In the genomic region with DNA sequence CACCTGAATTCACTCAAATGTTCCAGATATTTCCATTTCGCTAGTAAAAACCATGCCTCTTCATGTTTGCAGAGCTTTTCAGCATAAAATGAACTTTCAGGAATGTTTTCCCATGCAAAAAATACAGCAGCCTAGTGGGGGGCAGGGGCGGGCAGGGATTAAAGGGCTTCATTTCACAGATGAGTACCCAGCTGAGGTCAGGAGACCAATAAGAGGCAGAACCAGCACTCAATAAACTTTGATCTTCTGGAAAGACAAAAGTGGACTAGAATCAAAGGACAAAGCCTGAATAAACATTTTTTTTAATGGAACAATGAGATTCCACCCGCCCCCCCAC, we compare ENCODE assay signal across 12 cellular contexts. TPM values are rescaled to one million over a fixed set of nuclear protein-coding genes. Genes with fewer than 3 reads are reported as not detected.
DNase-seq lines count a peak whose midpoint lies in the region; ATAC-seq, FAIRE-seq and TF ChIP-seq lines count a peak whose summit lies in the region.
"Had no signal": no experiment of that assay in that cellular context is flagged by ENCODE, and none has a peak within 500 bp of the region (broad histone marks: within the 10 kb centered on the region; RNA-seq: fewer than 3 reads in every experiment).

No MANE protein-coding gene starts in this region.

- POLR2A ChIA-PET in naive thymus-derived CD4-positive, alpha-beta T cell (lab: Charles Lee): interaction anchor here (1.6 kb wide), 1 partner anchor 8 kb away, joined by 14 read pairs; the partner anchor contains the start of gene KLHL25

- H3K4me1 Mint-ChIP-seq in astrocyte (ENCODE audit: low read depth, unreplicated experiment) (peaks cover 27% of the 10 kb centered on the region), type B pancreatic cell (ENCODE audit: unreplicated experiment) (peaks cover 44% of the 10 kb centered on the region)
- H3K4me1 Mint-ChIP-seq in naive thymus-derived CD4-positive, alpha-beta T cell: peaks cover 18 to 80% (median 66%) of the 10 kb centered on the region in 7 donors

- H3K27ac Mint-ChIP-seq in astrocyte (ENCODE audit: unreplicated experiment) (no peak overlapping the region), type B pancreatic cell (peak overlapping the region; percentile 78)
- peak overlapping the region; percentile 65 to 96 (median 88) for H3K27ac Mint-ChIP-seq in naive thymus-derived CD4-positive, alpha-beta T cell

- H3K4me3 ChIP-seq in cardiac muscle cell (no peak overlapping the region), heart left ventricle (no peak overlapping the region), astrocyte (ENCODE audit: insufficient read depth, low read depth, low read length) (no peak overlapping the region)
- no peak overlapping the region for H3K4me3 ChIP-seq in naive thymus-derived CD4-positive, alpha-beta T cell (ENCODE audit: low read length)
- H3K4me3 ChIP-seq: SK-N-MC, upper lobe of left lung had no signal

- H3K36me3 Mint-ChIP-seq in astrocyte (ENCODE audit: low read depth, unreplicated experiment) (peaks cover 6% of the 10 kb centered on the region), type B pancreatic cell (no peaks in the 10 kb centered on the region)
- H3K36me3 Mint-ChIP-seq in naive thymus-derived CD4-positive, alpha-beta T cell: peaks cover 0 to 7% (median 0%) of the 10 kb centered on the region in 5 donors

- no peaks in the 10 kb centered on the region for H3K9me3 ChIP-seq in cardiac muscle cell (ENCODE audit: low read depth)
- H3K9me3 ChIP-seq in heart left ventricle: no peaks in the 10 kb centered on the region
- H3K9me3 ChIP-seq in astrocyte (ENCODE audit: insufficient read depth, low read depth, low read length): no peaks in the 10 kb centered on the region
- no peaks in the 10 kb centered on the region for H3K9me3 ChIP-seq in naive thymus-derived CD4-positive, alpha-beta T cell (ENCODE audit: control insufficient read depth in 2 of 3, low read length in 3 of 3)
- H3K9me3 ChIP-seq: upper lobe of left lung had no signal

- H3K27me3 Mint-ChIP-seq in astrocyte (ENCODE audit: low read depth, unreplicated experiment) (no peaks in the 10 kb centered on the region), type B pancreatic cell (no peaks in the 10 kb centered on the region)
- no peaks in the 10 kb centered on the region for H3K27me3 Mint-ChIP-seq in naive thymus-derived CD4-positive, alpha-beta T cell

- FAIRE-seq in astrocyte (lab: Jason Lieb, UNC): no peak

- H3K27me3 ChIP-seq in cardiac muscle cell: no peaks in the 10 kb centered on the region
- H3K27me3 ChIP-seq in heart left ventricle: no peaks in the 10 kb centered on the region
- H3K27me3 ChIP-seq in astrocyte (ENCODE audit: insufficient read depth, low read length): no peaks in the 10 kb centered on the region
- no peaks in the 10 kb centered on the region for H3K27me3 ChIP-seq in naive thymus-derived CD4-positive, alpha-beta T cell (ENCODE audit: control insufficient read depth in 2 of 2, insufficient read depth in 2 of 2, low read length in 2 of 2)
- H3K27me3 ChIP-seq: upper lobe of left lung had no signal

- no peak for TF ChIP-seq POLR2A in heart left ventricle (IDR thresholded peaks at IDR 0.05)

- peaks cover 75% of the 10 kb centered on the region for H3K79me2 ChIP-seq in astrocyte (ENCODE audit: insufficient read depth, low read length)

- peak overlapping the region; percentile 81 for H3K4me2 ChIP-seq in astrocyte (ENCODE audit: low read length)

- H3K9ac ChIP-seq in astrocyte (ENCODE audit: low read length): peak overlapping the region; percentile 27

- intact Hi-C loops in heart left ventricle (cut with DNase I): no loop called here
- intact Hi-C loops in naive thymus-derived CD4-positive, alpha-beta T cell (cut with micrococcal nuclease): no loop called here

- H3K9me3 Mint-ChIP-seq in astrocyte (ENCODE audit: unreplicated experiment) (no peaks in the 10 kb centered on the region), type B pancreatic cell (no peaks in the 10 kb centered on the region)
- H3K9me3 Mint-ChIP-seq in naive thymus-derived CD4-positive, alpha-beta T cell: no peaks in the 10 kb centered on the region
- H3K9me3 Mint-ChIP-seq: WTC11 had no signal

- H3K4me3 Mint-ChIP-seq in astrocyte (ENCODE audit: unreplicated experiment): no peak overlapping the region
- peak overlapping the region in 5 of 10 donors; percentile 73 to 87 (median 81) for H3K4me3 Mint-ChIP-seq in naive thymus-derived CD4-positive, alpha-beta T cell
- no peak overlapping the region for H3K4me3 Mint-ChIP-seq in type B pancreatic cell
- H3K4me3 Mint-ChIP-seq: WTC11 had no signal

- peak overlapping the region; percentile 46 for H2AFZ ChIP-seq in astrocyte (ENCODE audit: low read depth, low read length)

- H3K4me1 ChIP-seq in cardiac muscle cell (ENCODE audit: low read depth) (peaks cover 27% of the 10 kb centered on the region), heart left ventricle (peaks cover 9 to 28% (median 19%) of the 10 kb centered on the region in 12 donors), astrocyte (ENCODE audit: insufficient read depth, low read length) (peaks cover 22% of the 10 kb centered on the region)
- H3K4me1 ChIP-seq in naive thymus-derived CD4-positive, alpha-beta T cell (ENCODE audit: control insufficient read depth in 2 of 2, insufficient read depth in 2 of 2, low read length in 2 of 2): peaks cover 21 to 28% of the 10 kb centered on the region in 2 donors

- H3K27ac ChIP-seq in cardiac muscle cell (peak overlapping the region; percentile 75), heart left ventricle (peak overlapping the region in 4 of 12 donors; percentile 30 to 68 (median 55)), astrocyte (ENCODE audit: low read depth, low read length) (no peak overlapping the region)
- no peak overlapping the region for H3K27ac ChIP-seq in naive thymus-derived CD4-positive, alpha-beta T cell (ENCODE audit: low read depth, low read length)
- H3K27ac ChIP-seq: SK-N-MC, upper lobe of left lung had no signal

- CTCF ChIA-PET in naive thymus-derived CD4-positive, alpha-beta T cell (lab: Charles Lee): interaction anchor here (0.6 to 1.2 kb wide), 2 partner anchors 45 to 61 kb away, joined by 3 read pairs; no protein-coding TSS in a partner anchor

- TF ChIP-seq CTCF in cardiac muscle cell (IDR thresholded peaks at IDR 0.05; ENCODE audit: low read depth, low read length) (no peak), heart left ventricle (IDR thresholded peaks at IDR 0.05) (no peak), astrocyte (IDR thresholded peaks at IDR 0.05; ENCODE audit: insufficient read depth, low read depth, low read length) (no peak), type B pancreatic cell (conservative IDR thresholded peaks at IDR 0.05) (no peak)

- no peak for DNase-seq in cardiac muscle cell (ENCODE audit: low read depth in 1 of 2, low spot score in 1 of 2)
- DNase-seq in heart left ventricle: no peak
- no peak for DNase-seq in astrocyte (ENCODE audit: low read depth)
- DNase-seq in naive thymus-derived CD4-positive, alpha-beta T cell: no peak
- DNase-seq in type B pancreatic cell (ENCODE audit: extremely low spot score, unreplicated experiment): no peak
- DNase-seq in globus pallidus (ENCODE audit: low spot score): no peak
- DNase-seq in pons (ENCODE audit: low spot score): no peak
- DNase-seq in SW 1271 (lab: John Stamatoyannopoulos, UW): no peak
- DNase-seq: activated T-cell treated with anti-CD3 and anti-CD28 coated beads for 4 hours, upper lobe of left lung had no signal

- H3K36me3 ChIP-seq in cardiac muscle cell: no peaks in the 10 kb centered on the region
- no peaks in the 10 kb centered on the region for H3K36me3 ChIP-seq in heart left ventricle
- H3K36me3 ChIP-seq in astrocyte (ENCODE audit: insufficient read depth, low read length): peaks cover 2% of the 10 kb centered on the region
- H3K36me3 ChIP-seq in naive thymus-derived CD4-positive, alpha-beta T cell (ENCODE audit: control insufficient read depth in 2 of 3, insufficient read depth in 3 of 3, low read length in 3 of 3): no peaks in the 10 kb centered on the region
- H3K36me3 ChIP-seq: upper lobe of left lung had no signal

- peaks cover 45% of the 10 kb centered on the region for H4K20me1 ChIP-seq in astrocyte (ENCODE audit: insufficient read depth, low read length)

- ATAC-seq in heart left ventricle: no peak
- ATAC-seq in naive thymus-derived CD4-positive, alpha-beta T cell: no peak

- WGBS in heart left ventricle, 4 donors: 87 to 92% (median 90%) methylated on average over 3 of the region's 3 CpGs

RNA-seq across cellular contexts. Expression of gene KLHL25, which starts 8.0 kb away (rescaled TPM):
- total RNA-seq in cardiac muscle cell (16.7 and 18.0 TPM in 2 replicates), heart left ventricle (1 to 10 TPM; 2.2 to 8.8 (median 4.3) TPM), astrocyte (4.7 and 5.6 TPM in 2 replicates), type B pancreatic cell (ENCODE audit: low replicate concordance) (6.9 and 12.3 TPM in 2 replicates)
- polyA plus RNA-seq in cardiac muscle cell (10.9 and 19.3 TPM in 2 replicates), heart left ventricle (10 to 100 TPM in 1 of 2 donors, 1 to 10 TPM in 1; 3.3 to 12.9 TPM)
- 10 to 100 TPM in 3 of 5 experiments, 1 to 10 TPM in 2; 5.5 to 13.1 (median 10.6) TPM for total RNA-seq in naive thymus-derived CD4-positive, alpha-beta T cell
- 1 to 10 TPM; 1.2 to 4.0 TPM for polyA plus RNA-seq in naive thymus-derived CD4-positive, alpha-beta T cell
